8 cellular contexts compared by ENCODE assay signal in the genomic region with DNA sequence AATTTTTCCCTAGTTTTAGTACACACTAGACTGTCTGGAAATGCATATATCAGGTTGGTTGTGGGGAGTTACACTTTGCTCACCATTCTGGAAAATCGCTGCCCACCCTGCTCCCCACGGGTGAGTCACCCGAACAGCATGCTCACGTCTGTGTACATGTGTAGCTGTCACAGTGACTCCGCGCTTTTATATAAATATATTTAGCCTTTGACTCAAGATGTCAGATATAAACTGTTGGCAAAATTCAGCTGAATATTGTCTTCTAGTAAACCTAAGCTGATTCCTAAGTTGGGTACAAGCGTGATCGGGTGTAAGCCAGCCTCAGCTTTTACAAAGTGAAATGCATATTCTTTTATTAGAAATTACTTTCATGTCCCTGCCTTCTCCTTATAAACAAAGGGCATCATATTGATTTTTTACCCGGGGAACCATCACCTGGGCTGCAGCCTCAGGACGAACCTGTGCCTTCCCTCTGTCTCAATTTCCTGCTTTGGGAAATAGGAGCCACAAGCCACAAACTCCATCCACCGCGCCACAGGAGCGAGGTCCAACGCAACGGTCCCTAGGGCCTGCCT. TPM values are rescaled to one million over a fixed set of nuclear protein-coding genes. Genes with fewer than 3 reads are reported as not detected.
A peak's percentile ranks its signal among the peaks of the same experiment; 100 is the strongest.
DNase-seq lines count a peak whose midpoint lies in the region; ATAC-seq, FAIRE-seq and TF ChIP-seq lines count a peak whose summit lies in the region.

No MANE protein-coding gene starts in this region.

- peaks cover 45% of the 10 kb centered on the region for H3K79me2 ChIP-seq in Karpas-422 (ENCODE audit: low read length)

- H3K27ac ChIP-seq in Karpas-422 (ENCODE audit: low read length): no peak overlapping the region
- peak overlapping the region in 3 of 4 donors; percentile 91 to 95 (median 93) for H3K27ac ChIP-seq in body of pancreas

- TF ChIP-seq CTCF in body of pancreas (IDR thresholded peaks at IDR 0.05): no peak

- TF ChIP-seq POLR2A in body of pancreas (IDR thresholded peaks at IDR 0.05): no peak

- WGBS in body of pancreas, 2 donors: 23 to 27% methylated on average over 15 of the region's 15 CpGs

- peak overlapping the region; percentile 83 for H2AFZ ChIP-seq in Karpas-422 (ENCODE audit: low read length)

- peak overlapping the region; percentile 99 for H3K9ac ChIP-seq in Karpas-422 (ENCODE audit: low read length)

- H3K27me3 ChIP-seq in Karpas-422 (ENCODE audit: low read length): no peaks in the 10 kb centered on the region
- H3K27me3 ChIP-seq in body of pancreas: no peaks in the 10 kb centered on the region

- ATAC-seq in body of pancreas: peak; percentile 4

- H3K4me1 ChIP-seq in Karpas-422 (ENCODE audit: low read length) (peaks cover 31% of the 10 kb centered on the region), body of pancreas (peaks cover 43% of the 10 kb centered on the region)

- H4K20me1 ChIP-seq in Karpas-422 (ENCODE audit: insufficient read depth, low read depth, low read length): peaks cover 14% of the 10 kb centered on the region

- no peak for FAIRE-seq in urothelium cell line (lab: Jason Lieb, UNC)

- no peaks in the 10 kb centered on the region for H3K36me3 ChIP-seq in Karpas-422 (ENCODE audit: insufficient read depth, low read length)
- no peaks in the 10 kb centered on the region for H3K36me3 ChIP-seq in body of pancreas (replicated peaks in 1 of 2; ENCODE audit: insufficient read depth in 1 of 2, low read depth in 2 of 2)

- H3K4me3 ChIP-seq in Karpas-422 (ENCODE audit: low read length) (peak overlapping the region; percentile 92), body of pancreas (peak overlapping the region in 1 of 2 donors; percentile 40)

- peak overlapping the region; percentile 87 for H3K4me2 ChIP-seq in Karpas-422 (ENCODE audit: low read depth, low read length, poor library complexity, severe bottlenecking)

- no peaks in the 10 kb centered on the region for H3K9me2 ChIP-seq in Karpas-422 (replicated peaks; ENCODE audit: insufficient read depth, low read length)

- intact Hi-C loops in body of pancreas (cut with DNase I): no loop called here

- H3K9me3 ChIP-seq in Karpas-422 (ENCODE audit: low read length) (no peaks in the 10 kb centered on the region), body of pancreas (no peaks in the 10 kb centered on the region)

- DNase-seq in CD1c-positive myeloid dendritic cell (ENCODE audit: extremely low spot score) (peak; percentile 69), Karpas-422 (no peak), body of pancreas (peak in 2 of 4 donors; percentile 12 to 15), lung microvascular endothelial cell (ENCODE audit: low read depth in 2 of 2) (peak; percentile 87 to 92), urothelium cell line (ENCODE audit: low spot score) (peak; percentile 27), NCI-H446 treated with DMSO at 0.1 percent for 48 hours (lab: John Stamatoyannopoulos, UW) (no peak), NCI-H128 (lab: John Stamatoyannopoulos, UW; ENCODE audit: unreplicated experiment) (no peak), HPDE6-E6E7 (ENCODE audit: extremely low spot score) (no peak)

RNA-seq across cellular contexts. Expression of a gene that starts 4.3 kb away (rescaled TPM):
- 1.8 TPM in 1 of 2 replicates, not detected in the other for total RNA-seq in Karpas-422 (2014; rRNA removed; shearing (Covaris generic); ENCODE audit: low replicate concordance)
- 10 to 100 TPM; 14.8 to 20.0 TPM for total RNA-seq in body of pancreas
- total RNA-seq in lung microvascular endothelial cell: 2.0 and 4.4 TPM in 2 replicates

RNA-seq across cellular contexts. Expression of a gene that starts 58.6 kb away (rescaled TPM):
- total RNA-seq in Karpas-422 (2014; rRNA removed; shearing (Covaris generic); ENCODE audit: low replicate concordance): 0.93 and 1.4 TPM in 2 replicates
- 1 to 10 TPM; 3.3 to 3.4 TPM for total RNA-seq in body of pancreas
- total RNA-seq in lung microvascular endothelial cell: 1.8 and 2.6 TPM in 2 replicates

Comparison
In these comparisons a context has a peak if more than half of its experiments do, and no peak if none do; other contexts are left out.
1. DNase-seq: peak in CD1c-positive myeloid dendritic cell (single experiment), lung microvascular endothelial cell (2 of 2) and urothelium cell line (single experiment); none in Karpas-422 (single experiment), NCI-H446 treated with DMSO at 0.1 percent for 48 hours (single experiment), NCI-H128 (single experiment) and HPDE6-E6E7 (single experiment).